9 cellular contexts compared by ENCODE assay signal in the genomic region with DNA sequence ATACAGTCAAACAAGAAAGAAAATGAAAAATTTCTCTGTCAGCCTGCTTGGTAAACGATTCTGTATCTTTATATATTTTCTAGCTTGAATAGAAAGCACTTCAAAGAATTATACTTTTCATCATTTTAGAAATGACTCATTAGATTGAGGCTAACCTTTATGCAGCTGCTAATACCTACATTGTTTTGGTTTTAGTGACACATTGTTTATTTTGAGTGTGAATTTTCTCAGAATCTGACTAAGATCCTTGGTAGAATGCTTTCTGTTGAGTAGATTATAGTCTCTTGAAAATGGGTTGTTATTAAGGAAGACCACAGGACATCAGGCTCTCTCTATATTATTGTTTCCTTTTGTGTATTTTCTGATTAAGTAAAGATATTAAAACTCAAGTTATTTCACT. TPM values are rescaled to one million over a fixed set of nuclear protein-coding genes. Genes with fewer than 3 reads are reported as not detected.
DNase-seq lines count a peak whose midpoint lies in the region; ATAC-seq and TF ChIP-seq lines count a peak whose summit lies in the region.
"Had no signal": no experiment of that assay in that cellular context is flagged by ENCODE, and none has a peak within 500 bp of the region (broad histone marks: within the 10 kb centered on the region; RNA-seq: fewer than 3 reads in every experiment).

A gene with protein sequence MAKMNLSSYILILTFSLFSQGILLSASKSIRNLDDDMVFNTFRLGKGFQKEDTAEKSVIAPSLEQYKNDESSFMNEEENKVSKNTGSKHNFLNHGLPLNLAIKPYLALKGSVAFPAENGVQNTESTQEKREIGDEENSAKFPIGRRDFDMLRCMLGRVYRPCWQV (minus strand): TSS at position 45 of the 400 bp plus-strand sequence. CDS start 63 bp downstream, outside the sequence.

- ATAC-seq in GM21360 (IDR thresholded peaks at IDR 0.05; ENCODE audit: unreplicated experiment) (peak; percentile 89), HG03354 (IDR thresholded peaks at IDR 0.05; ENCODE audit: poor library complexity, severe bottlenecking, unreplicated experiment) (peak; percentile 76), HG03457 (IDR thresholded peaks at IDR 0.05; ENCODE audit: unreplicated experiment) (no peak), GM19328 (IDR thresholded peaks at IDR 0.05; ENCODE audit: unreplicated experiment) (no peak)

- DNase-seq in GM10248 (ENCODE audit: extremely low spot score) (peak; percentile 34), dermis blood vessel endothelial cell (peak; percentile 73), Kasumi-1 (lab: John Stamatoyannopoulos, UW) (no peak), islet precursor cell (no peak)

- no peak for TF ChIP-seq CTCF in GM10248 (IDR thresholded peaks at IDR 0.05; ENCODE audit: control extremely low read depth, extremely low read depth, low read depth, missing control alignments)

- POLR2A ChIA-PET in GM10248 (lab: Yijun Ruan, JAX): no interaction called here

- CTCF ChIA-PET in GM10248 (lab: Yijun Ruan, JAX): no interaction called here

RNA-seq across cellular contexts. Expression of the gene that starts here (rescaled TPM):
- total RNA-seq in dermis blood vessel endothelial cell: 0.23 TPM in 1 of 2 replicates, not detected in the other
- total RNA-seq: temporal lobe had no signal

Comparison
In these comparisons a context has a peak if more than half of its experiments do, and no peak if none do; other contexts are left out.
1. Peak in DNase-seq in dermis blood vessel endothelial cell; RNA of the gene not detected or under 1 TPM.
2. ATAC-seq: peak in GM21360 (single experiment) and HG03354 (single experiment); none in HG03457 (single experiment) and GM19328 (single experiment).